In the genomic region with DNA sequence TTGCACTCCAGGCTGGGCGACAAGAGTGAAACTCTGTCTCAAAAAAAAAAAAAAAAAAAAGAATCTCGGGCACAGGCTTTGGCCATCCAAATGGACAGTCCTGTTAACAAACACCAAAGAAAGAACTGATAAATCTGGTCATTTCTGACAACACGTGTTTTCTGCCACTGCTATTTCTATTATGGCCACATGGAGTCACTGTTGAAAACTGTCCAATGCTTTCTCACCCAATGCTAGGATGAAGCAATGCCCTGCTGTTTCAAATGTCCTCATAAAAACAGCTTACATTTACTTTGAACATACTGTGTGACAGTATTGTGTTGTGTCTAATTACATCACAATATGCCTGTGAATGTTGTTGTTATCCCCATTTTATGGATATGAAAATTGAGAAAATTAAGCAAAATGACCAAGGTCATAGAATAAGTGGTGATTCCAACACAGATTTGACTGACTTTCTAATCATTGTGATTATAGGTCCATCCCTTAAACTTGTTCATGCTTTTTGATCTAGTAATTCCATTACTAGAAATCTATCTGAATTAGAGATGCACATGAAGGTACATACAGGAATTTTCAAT, we compare ENCODE assay signal across 8 cellular contexts. TPM values are rescaled to one million over a fixed set of nuclear protein-coding genes. Genes with fewer than 3 reads are reported as not detected.
DNase-seq lines count a peak whose midpoint lies in the region; ATAC-seq and TF ChIP-seq lines count a peak whose summit lies in the region.

No MANE protein-coding gene starts in this region.

- ATAC-seq in GM18909 (IDR thresholded peaks at IDR 0.05; ENCODE audit: poor library complexity, unreplicated experiment), result no peak

- DNase-seq in D341Med (ENCODE audit: low spot score) (peak; percentile 69), GM20000 (ENCODE audit: low spot score) (peak; percentile 69), NCI-H2107 (lab: John Stamatoyannopoulos, UW) (peak; percentile 3), breast epithelium (ENCODE audit: low spot score in 2 of 2) (no peak), kidney tubule cell (ENCODE audit: low spot score) (peak; percentile 55), transverse colon (no peak), NCI-H1436 (lab: John Stamatoyannopoulos, UW) (no peak)

- H3K4me3 ChIP-seq in breast epithelium, result no peak overlapping the region
- H3K4me3 ChIP-seq in transverse colon, result no peak overlapping the region

- TF ChIP-seq CTCF in GM20000 (IDR thresholded peaks at IDR 0.05; ENCODE audit: extremely low read depth, missing control alignments), result peak; percentile 54
- TF ChIP-seq CTCF in breast epithelium (IDR thresholded peaks at IDR 0.05), result peak; percentile 80 to 93 (median 84)
- TF ChIP-seq CTCF in transverse colon (IDR thresholded peaks at IDR 0.05), result peak; percentile 75 to 94 (median 75)

- H3K27ac ChIP-seq in breast epithelium, result no peak overlapping the region
- H3K27ac ChIP-seq in transverse colon, result no peak overlapping the region

- H3K27me3 ChIP-seq in breast epithelium, result no peaks in the 10 kb centered on the region
- no peaks in the 10 kb centered on the region for H3K27me3 ChIP-seq in transverse colon

- TF ChIP-seq POLR2A in breast epithelium (IDR thresholded peaks at IDR 0.05), result no peak
- TF ChIP-seq POLR2A in transverse colon (IDR thresholded peaks at IDR 0.05), result no peak

- 33 to 35% methylated on average over 3 of the region's 3 CpGs for WGBS in transverse colon (ENCODE audit: low coverage in 1 of 2), 2 donors

- intact Hi-C loops in breast epithelium (cut with DNase I; ENCODE audit: low total_unique reads), result no loop called here
- intact Hi-C loops in transverse colon (cut with DNase I; ENCODE audit: low total_unique reads), result loop anchor here (5.0 kb wide), 1 partner anchor 118 kb away; no protein-coding TSS in a partner anchor

- in situ Hi-C loops in transverse colon (cut with MboI; ENCODE audit: low pct_ligation_motif_present in 1 of 4, low pct_unique_long_range_greater_than_20kb in 1 of 4, low sequenced_read_pairs in 3 of 4), result loop anchor here in 3 of 4 donors (5.0 to 10.0 kb wide), 3 partner anchors 118 to 123 kb away; no protein-coding TSS in a partner anchor

- no peak for TF ChIP-seq EP300 in transverse colon (IDR thresholded peaks at IDR 0.05; ENCODE audit: low read depth)

- H3K9me3 ChIP-seq in breast epithelium (no peaks in the 10 kb centered on the region), transverse colon (no peaks in the 10 kb centered on the region)

- H3K36me3 ChIP-seq in breast epithelium, result no peaks in the 10 kb centered on the region
- H3K36me3 ChIP-seq in transverse colon, result no peaks in the 10 kb centered on the region

- H3K4me1 ChIP-seq in breast epithelium, result no peaks in the 10 kb centered on the region
- peaks cover 0 to 10% (median 6%) of the 10 kb centered on the region in 4 donors for H3K4me1 ChIP-seq in transverse colon

RNA-seq across cellular contexts. Expression of a gene that starts 19.9 kb away (rescaled TPM):
- total RNA-seq in breast epithelium (10 to 100 TPM; 34.4 to 45.9 (median 40.2) TPM), transverse colon (10 to 100 TPM in 2 of 4 donors, 1 to 10 TPM in 2; 2.2 to 26.7 (median 11.8) TPM)

Comparison
In these comparisons a context has a peak if more than half of its experiments do, and no peak if none do; other contexts are left out.
1. DNase-seq: peak in D341Med (single experiment), GM20000 (single experiment), NCI-H2107 (single experiment) and kidney tubule cell (single experiment); none in breast epithelium (0 of 2), transverse colon (single experiment) and NCI-H1436 (single experiment).
2. Peak in every context shown above with its lines, with median percentiles within 50 percentile points of each other: CTCF ChIP-seq.